Comparison of ENCODE assay signal across 10 cellular contexts in genomic region chr2:205699554-205700289, GRCh38. TPM values are rescaled to one million over a fixed set of nuclear protein-coding genes. Genes with fewer than 3 reads are reported as not detected.
A peak's percentile ranks its signal among the peaks of the same experiment; 100 is the strongest.
DNase-seq lines count a peak whose midpoint lies in the region; ATAC-seq, FAIRE-seq and TF ChIP-seq lines count a peak whose summit lies in the region.
"Had no signal": no experiment of that assay in that cellular context is flagged by ENCODE, and none has a peak within 500 bp of the region (broad histone marks: within the 10 kb centered on the region; RNA-seq: fewer than 3 reads in every experiment).

No MANE protein-coding gene starts in this region.

- no peak overlapping the region for H2BK5ac ChIP-seq in H9 (ENCODE audit: insufficient read length, low read length)

- no peak overlapping the region for H4K5ac ChIP-seq in H9 (ENCODE audit: insufficient read length, low read depth, low read length)

- no peak overlapping the region for H2BK20ac ChIP-seq in H9 (ENCODE audit: low read depth, low read length, poor library complexity, severe bottlenecking)

- H3K56ac ChIP-seq in H9 (ENCODE audit: insufficient read length, low read depth, low read length) = no peak overlapping the region

- in situ Hi-C loops in Panc1 (cut with HindIII; ENCODE audit: low pct_unique_long_range_greater_than_20kb, low sequenced_read_pairs) = no loop called here

- H3K18ac ChIP-seq in H9 (ENCODE audit: insufficient read length, low read depth, low read length) = no peak overlapping the region

- H2BK15ac ChIP-seq in H9 (ENCODE audit: low read depth, low read length) = no peak overlapping the region

- H3K79me2 ChIP-seq in H9 (ENCODE audit: insufficient read depth, low read length) = no peaks in the 10 kb centered on the region
- peaks cover 16% of the 10 kb centered on the region for H3K79me2 ChIP-seq in endothelial cell of umbilical vein (ENCODE audit: control insufficient read depth, insufficient read depth, low read length)

- no peak overlapping the region for H3T11ph ChIP-seq in H9 (ENCODE audit: low read length)

- H3K4me2 ChIP-seq in H9 (ENCODE audit: insufficient read depth, insufficient read length, low read length) (no peak overlapping the region), endothelial cell of umbilical vein (ENCODE audit: insufficient read depth, low read length) (no peak overlapping the region)

- no peak overlapping the region for H3K14ac ChIP-seq in H9 (ENCODE audit: insufficient read depth, low read length)

- H2AFZ ChIP-seq in H9 (ENCODE audit: low read length) = no peak overlapping the region
- H2AFZ ChIP-seq in endothelial cell of umbilical vein (ENCODE audit: low read depth, low read length) = no peak overlapping the region

- H3K4ac ChIP-seq in H9 (ENCODE audit: low read depth, low read length) = no peak overlapping the region

- H4K8ac ChIP-seq in H9 (replicated peaks; ENCODE audit: insufficient read length, low read depth, low read length) = no peak overlapping the region

- CTCF ChIA-PET in Panc1 (lab: Charles Lee) (no interaction called here), endothelial cell of umbilical vein (lab: Charles Lee) (interaction anchor here (1.1 to 2.4 kb wide), 5 partner anchors 11 to 33 kb away, joined by 3 to 10 read pairs (median 6); no protein-coding TSS in a partner anchor)

- H4K20me1 ChIP-seq in H9 (ENCODE audit: control insufficient read depth, insufficient read depth, insufficient read length) (no peaks in the 10 kb centered on the region), endothelial cell of umbilical vein (replicated peaks; ENCODE audit: control insufficient read depth, extremely low read depth, insufficient read depth, low read length) (no peaks in the 10 kb centered on the region)

- ATAC-seq in Panc1 = no peak
- ATAC-seq in HG03439 (IDR thresholded peaks at IDR 0.05; ENCODE audit: unreplicated experiment) = no peak
- no peak for ATAC-seq in HG02973 (IDR thresholded peaks at IDR 0.05; ENCODE audit: unreplicated experiment)
- no peak for ATAC-seq in body of pancreas

- H3K9me3 Mint-ChIP-seq in H9 = no peaks in the 10 kb centered on the region; a peak in 1 of 5 replicates
- H3K9me3 Mint-ChIP-seq: activated CD4-positive, alpha-beta T cell treated with anti-CD3 and anti-CD28 coated beads, Interleukin-2, amount 10 ng/mL, durations not matched to agents 7 days and 5 days; central memory CD8-positive, alpha-beta T cell had no signal

- H3K23ac ChIP-seq in H9 (ENCODE audit: insufficient read length, low read depth, low read length) = no peak overlapping the region

- TF ChIP-seq POLR2A in endothelial cell of umbilical vein (IDR thresholded peaks at IDR 0.05; ENCODE audit: low read depth, low read length) (no peak), body of pancreas (IDR thresholded peaks at IDR 0.05) (no peak)

- H3K27ac ChIP-seq in H9 (ENCODE audit: insufficient read length, low read depth, low read length) = peak overlapping the region; percentile 44
- H3K27ac ChIP-seq in Panc1 (ENCODE audit: low read length) = peak overlapping the region; percentile 23; the same call in 1 of the 2 replicates
- H3K27ac ChIP-seq in endothelial cell of umbilical vein (ENCODE audit: insufficient read depth, low read depth, low read length) = peak overlapping the region; percentile 72
- H3K27ac ChIP-seq in skin epidermis = peak overlapping the region in 18 of 21 experiments; percentile 27 to 84 (median 62)
- H3K27ac ChIP-seq in body of pancreas = peak overlapping the region in 1 of 4 donors; percentile 56

- dilution Hi-C loops in endothelial cell of umbilical vein (cut with MboI; ENCODE audit: extremely low pct_ligation_motif_present, low sequenced_read_pairs) = no loop called here

- H3K9ac ChIP-seq in H9 (ENCODE audit: extremely low read depth, insufficient read length, low read length) (no peak overlapping the region), endothelial cell of umbilical vein (replicated peaks; ENCODE audit: extremely low read depth, insufficient read depth, low read length) (peak overlapping the region; percentile 1)

- no peaks in the 10 kb centered on the region for H3K9me3 ChIP-seq in H9 (ENCODE audit: control insufficient read depth, low read depth, low read length)
- H3K9me3 ChIP-seq in Panc1 (ENCODE audit: control insufficient read depth, insufficient read depth, low read depth, low read length) = no peaks in the 10 kb centered on the region
- H3K9me3 ChIP-seq in endothelial cell of umbilical vein (replicated peaks; ENCODE audit: control insufficient read depth, insufficient read depth, low read length) = no peaks in the 10 kb centered on the region
- H3K9me3 ChIP-seq in body of pancreas = no peaks in the 10 kb centered on the region

- no peaks in the 10 kb centered on the region for H3K27me3 ChIP-seq in H9 (ENCODE audit: insufficient read depth, low read length)
- H3K27me3 ChIP-seq in Panc1 (ENCODE audit: control insufficient read depth, insufficient read depth, low read length) = no peaks in the 10 kb centered on the region
- no peaks in the 10 kb centered on the region for H3K27me3 ChIP-seq in endothelial cell of umbilical vein (ENCODE audit: control insufficient read depth in 2 of 2, insufficient read depth in 2 of 2, low read length in 2 of 2)
- no peaks in the 10 kb centered on the region for H3K27me3 ChIP-seq in body of pancreas

- DNase-seq in H9 (no peak), Panc1 (ENCODE audit: low read depth, low spot score) (no peak), endothelial cell of umbilical vein (ENCODE audit: low read depth, low spot score) (no peak), body of pancreas (no peak), OCI-M2 (lab: John Stamatoyannopoulos, UW; ENCODE audit: unreplicated experiment) (no peak)
- DNase-seq: activated CD4-positive, alpha-beta T cell treated with anti-CD3 and anti-CD28 coated beads, Interleukin-2, amount 10 ng/mL, durations not matched to agents 7 days and 5 days had no signal

- no peaks in the 10 kb centered on the region for H3K27me3 Mint-ChIP-seq in H9 (ENCODE audit: low read depth)

- peaks cover 6 to 17% (median 6%) of the 10 kb centered on the region in 3 experiments; a peak in 5 of 7 replicates for H3K36me3 Mint-ChIP-seq in H9 (ENCODE audit: insufficient read depth in 1 of 3, low read depth in 3 of 3)

- no peaks in the 10 kb centered on the region for H3K23me2 ChIP-seq in H9 (ENCODE audit: insufficient read length, low read depth, low read length, poor library complexity, severe bottlenecking)

- no peak overlapping the region; a peak in 1 of 5 replicates for H3K4me3 Mint-ChIP-seq in H9
- H3K4me3 Mint-ChIP-seq: activated CD4-positive, alpha-beta T cell treated with anti-CD3 and anti-CD28 coated beads, Interleukin-2, amount 10 ng/mL, durations not matched to agents 7 days and 5 days; central memory CD8-positive, alpha-beta T cell had no signal

- H3K36me3 ChIP-seq in Panc1 (ENCODE audit: control insufficient read depth, insufficient read depth, low read length) = no peaks in the 10 kb centered on the region
- peaks cover 3 to 17% of the 10 kb centered on the region in 2 experiments for H3K36me3 ChIP-seq in endothelial cell of umbilical vein (ENCODE audit: control insufficient read depth in 2 of 2, extremely low read depth in 1 of 2, insufficient read depth in 2 of 2, low read length in 2 of 2)
- no peaks in the 10 kb centered on the region for H3K36me3 ChIP-seq in body of pancreas (replicated peaks in 1 of 2; ENCODE audit: insufficient read depth in 1 of 2, low read depth in 2 of 2)

- no peaks in the 10 kb centered on the region for H3K79me1 ChIP-seq in H9 (ENCODE audit: insufficient read depth, low read depth, low read length, poor library complexity, severe bottlenecking)

- H2AK5ac ChIP-seq in H9 (ENCODE audit: insufficient read length, low read length) = no peak overlapping the region

- H3K4me3 ChIP-seq in Panc1 (ENCODE audit: low read depth in 2 of 2, low read length in 2 of 2) = no peak overlapping the region
- H3K4me3 ChIP-seq in endothelial cell of umbilical vein (replicated peaks in 1 of 3; ENCODE audit: insufficient read depth in 1 of 3, low read depth in 1 of 3, low read length in 3 of 3) = no peak overlapping the region
- no peak overlapping the region for H3K4me3 ChIP-seq in skin epidermis
- H3K4me3 ChIP-seq in body of pancreas = no peak overlapping the region

- H2BK12ac ChIP-seq in H9 (ENCODE audit: insufficient read length, low read depth, low read length) = peak overlapping the region; percentile 2

- POLR2A ChIA-PET in Panc1 (lab: Charles Lee) (no interaction called here), endothelial cell of umbilical vein (lab: Charles Lee) (interaction anchor here (0.7 kb wide), 1 partner anchor 12 kb away, joined by 3 read pairs; no protein-coding TSS in a partner anchor)

- FAIRE-seq in endothelial cell of umbilical vein (lab: Jason Lieb, UNC) = no peak

- TF ChIP-seq CTCF in H9 (conservative IDR thresholded peaks at IDR 0.05) = no peak
- TF ChIP-seq CTCF in Panc1 (IDR thresholded peaks at IDR 0.05) = no peak
- no peak for TF ChIP-seq CTCF in endothelial cell of umbilical vein (IDR thresholded peaks at IDR 0.05; ENCODE audit: extremely low read depth in 1 of 2, insufficient read depth in 1 of 2, low read depth in 1 of 2, low read length in 2 of 2)
- no peak for TF ChIP-seq CTCF in body of pancreas (IDR thresholded peaks at IDR 0.05)

- H3K27ac Mint-ChIP-seq in H9 = peak overlapping the region; percentile 51 to 95 (median 61); a peak in 5 of 7 replicates
- H3K27ac Mint-ChIP-seq: activated CD4-positive, alpha-beta T cell treated with anti-CD3 and anti-CD28 coated beads, Interleukin-2, amount 10 ng/mL, durations not matched to agents 7 days and 5 days had no signal

- no TSS peak for BruUV-seq in Panc1 (replicated peaks; lab: Mats Ljungman, UMichigan)
- BruUV-seq in endothelial cell of umbilical vein (replicated peaks; lab: Mats Ljungman, UMichigan) = TSS peak; percentile 6

- no peaks in the 10 kb centered on the region for H3K9me1 ChIP-seq in endothelial cell of umbilical vein (replicated peaks; ENCODE audit: control insufficient read depth, extremely low read depth, insufficient read depth, low read length)

- H3K4me1 ChIP-seq in H9 (ENCODE audit: insufficient read depth, low read length) (peaks cover 31% of the 10 kb centered on the region), Panc1 (ENCODE audit: control insufficient read depth, insufficient read depth, low read length) (peaks cover 17% of the 10 kb centered on the region; the same call in 1 of the 2 replicates), endothelial cell of umbilical vein (ENCODE audit: control insufficient read depth, extremely low read depth, insufficient read depth, low read length) (peaks cover 58% of the 10 kb centered on the region), body of pancreas (peaks cover 7% of the 10 kb centered on the region)

- WGBS in H9 (ENCODE audit: extremely low coverage, insufficient read length, low lambda C conversion rate) = no CpG with 5 or more reads among the region's 4 CpGs
- WGBS in body of pancreas, 2 donors = 70 to 84% methylated on average over 4 of the region's 4 CpGs

- peaks cover 89% of the 10 kb centered on the region in 2 experiments for H3K4me1 Mint-ChIP-seq in H9
- H3K4me1 Mint-ChIP-seq: central memory CD8-positive, alpha-beta T cell had no signal

- intact Hi-C loops in Panc1 (cut with micrococcal nuclease; ENCODE audit: unreplicated experiment) (no loop called here), endothelial cell of umbilical vein (cut with micrococcal nuclease) (no loop called here), body of pancreas (cut with DNase I) (no loop called here)

- no peak overlapping the region for H4K91ac ChIP-seq in H9 (ENCODE audit: insufficient read length, low read depth, low read length)

- H2BK120ac ChIP-seq in H9 (ENCODE audit: low read depth, low read length, poor library complexity, severe bottlenecking) = no peak overlapping the region

RNA-seq across cellular contexts. Expression of gene NRP2, which starts 17.4 kb away (rescaled TPM):
- total RNA-seq in H9 (2021) (19.7 and 20.7 TPM in 2 replicates), Panc1 (2021; ENCODE audit: unreplicated experiment) (6.7 TPM), endothelial cell of umbilical vein (149 and 240 TPM in 2 replicates), body of pancreas (1 to 10 TPM; 5.7 to 7.6 TPM)
- polyA plus RNA-seq in Panc1 (2012; ENCODE audit: insufficient read length) = 5.3 TPM
- 138 and 160 TPM in 2 replicates for polyA plus RNA-seq in endothelial cell of umbilical vein
- 107 and 113 TPM in 2 replicates for polyA plus RNA-seq in endothelial cell of umbilical vein (2011; cell fraction: cytosol; rRNA removed)
- polyA plus RNA-seq in endothelial cell of umbilical vein (2011; cell fraction: nucleus; rRNA removed) = 198 and 227 TPM in 2 replicates
- 99.8 and 162 TPM in 2 replicates for polyA plus RNA-seq in endothelial cell of umbilical vein (2012)
- polyA minus RNA-seq in endothelial cell of umbilical vein = 478 and 499 TPM in 2 replicates
- 1.3 TPM for polyA minus RNA-seq in endothelial cell of umbilical vein (2011; cell fraction: cytosol; rRNA and poly(A)+ RNA removed)
- 330 and 370 TPM in 2 replicates for polyA minus RNA-seq in endothelial cell of umbilical vein (2011; cell fraction: nucleus; rRNA and poly(A)+ RNA removed)
